8 cellular contexts compared by ENCODE assay signal in the genomic region with DNA sequence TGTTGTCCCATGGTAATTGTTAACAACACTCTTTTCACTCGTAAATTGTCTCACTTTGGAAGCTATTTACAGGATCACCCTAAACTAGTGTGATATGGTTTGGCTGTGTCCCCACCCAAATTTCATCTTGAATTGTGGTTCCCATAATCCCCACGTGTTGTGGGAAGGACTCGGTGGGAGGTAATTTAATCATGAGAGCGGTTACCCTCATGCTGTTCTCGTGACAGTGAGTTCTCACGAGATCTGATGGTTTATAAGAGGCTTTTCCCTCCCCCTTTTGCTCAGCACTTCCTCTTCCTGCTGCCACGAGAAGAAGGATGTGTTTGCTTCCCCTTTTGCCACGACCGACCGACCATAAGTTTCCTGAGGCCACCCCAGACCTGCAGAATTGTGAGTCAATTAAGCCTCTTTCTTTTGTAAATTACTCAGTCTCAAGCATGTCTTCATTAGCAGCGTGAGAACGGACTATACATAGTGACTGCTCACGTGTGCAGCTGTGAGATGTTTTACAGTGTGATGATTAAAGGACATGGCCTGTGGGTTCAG. TPM values are rescaled to one million over a fixed set of nuclear protein-coding genes. Genes with fewer than 3 reads are reported as not detected.
DNase-seq lines count a peak whose midpoint lies in the region; ATAC-seq, FAIRE-seq and TF ChIP-seq lines count a peak whose summit lies in the region.

No MANE protein-coding gene starts in this region.

- no peak overlapping the region for H3K4me3 ChIP-seq in cardiac fibroblast (replicated peaks in 1 of 2; ENCODE audit: low read depth in 2 of 2, low read length in 2 of 2)
- H3K4me3 ChIP-seq in neutrophil (ENCODE audit: low read depth in 1 of 2, low read length in 1 of 2) = no peak overlapping the region

- peaks cover 3 to 8% of the 10 kb centered on the region in 2 experiments for H3K4me1 ChIP-seq in neutrophil (ENCODE audit: control insufficient read depth in 1 of 2, insufficient read depth in 1 of 2, low read depth in 1 of 2, low read length in 1 of 2)

- intact Hi-C loops in activated CD4-positive, alpha-beta T cell treated with anti-CD3 and anti-CD28 coated beads, Interleukin-2, amount 10 ng/mL, durations not matched to agents 24 days and 14 days (cut with micrococcal nuclease) = no loop called here

- H3K27me3 Mint-ChIP-seq in activated CD4-positive, alpha-beta T cell treated with anti-CD3 and anti-CD28 coated beads, Interleukin-2, amount 10 ng/mL, durations not matched to agents 24 days and 14 days = peaks cover 2% of the 10 kb centered on the region

- H3K27me3 ChIP-seq in neutrophil = no peaks in the 10 kb centered on the region

- H3K9me3 Mint-ChIP-seq in activated CD4-positive, alpha-beta T cell treated with anti-CD3 and anti-CD28 coated beads, Interleukin-2, amount 10 ng/mL, durations not matched to agents 24 days and 14 days = no peaks in the 10 kb centered on the region

- H3K9me3 ChIP-seq in neutrophil = no peaks in the 10 kb centered on the region

- no peak for TF ChIP-seq CTCF in cardiac fibroblast (IDR thresholded peaks at IDR 0.05; ENCODE audit: low read depth, low read length)
- no peak for TF ChIP-seq CTCF in neutrophil (IDR thresholded peaks at IDR 0.05)

- FAIRE-seq in urothelium cell line (lab: Jason Lieb, UNC) = no peak

- no peaks in the 10 kb centered on the region for H3K36me3 ChIP-seq in neutrophil

- peak overlapping the region; percentile 49 for H3K27ac ChIP-seq in neutrophil

- H3K4me3 Mint-ChIP-seq in activated CD4-positive, alpha-beta T cell treated with anti-CD3 and anti-CD28 coated beads, Interleukin-2, amount 10 ng/mL, durations not matched to agents 24 days and 14 days = peak overlapping the region; percentile 61

- H3K4me1 Mint-ChIP-seq in activated CD4-positive, alpha-beta T cell treated with anti-CD3 and anti-CD28 coated beads, Interleukin-2, amount 10 ng/mL, durations not matched to agents 24 days and 14 days = peaks cover 2% of the 10 kb centered on the region

- ATAC-seq in GM21576 (IDR thresholded peaks at IDR 0.05; ENCODE audit: unreplicated experiment) = no peak

- H3K36me3 Mint-ChIP-seq in activated CD4-positive, alpha-beta T cell treated with anti-CD3 and anti-CD28 coated beads, Interleukin-2, amount 10 ng/mL, durations not matched to agents 24 days and 14 days (ENCODE audit: low read depth) = no peaks in the 10 kb centered on the region

- no peak overlapping the region for H3K27ac Mint-ChIP-seq in activated CD4-positive, alpha-beta T cell treated with anti-CD3 and anti-CD28 coated beads, Interleukin-2, amount 10 ng/mL, durations not matched to agents 24 days and 14 days

- no peak for DNase-seq in activated CD4-positive, alpha-beta T cell treated with anti-CD3 and anti-CD28 coated beads, Interleukin-2, amount 10 ng/mL, durations not matched to agents 24 days and 14 days
- DNase-seq in activated CD4-positive, alpha-beta T cell treated with anti-CD3 and anti-CD28 coated beads, Interleukin-2, amount 50 U/mL, for 4 hours = no peak
- peak; percentile 67 for DNase-seq in NOMO-1 treated with dmso at 0.1 percent for 144 hours (lab: John Stamatoyannopoulos, UW; ENCODE audit: unreplicated experiment)
- DNase-seq in cardiac fibroblast (ENCODE audit: low read depth in 2 of 2) = peak; percentile 23 to 31
- DNase-seq in HCEC 1CT = no peak
- DNase-seq in urothelium cell line (ENCODE audit: low spot score) = no peak

RNA-seq across cellular contexts. Expression of a gene that starts 34.4 kb away (rescaled TPM):
- total RNA-seq in activated CD4-positive, alpha-beta T cell treated with anti-CD3 and anti-CD28 coated beads, Interleukin-2, amount 10 ng/mL, durations not matched to agents 24 days and 14 days = 0.02 TPM in 1 of 2 replicates, not detected in the other

RNA-seq across cellular contexts. Expression of a gene that starts 42.3 kb away (rescaled TPM):
- 7.2 and 7.3 TPM in 2 replicates for total RNA-seq in activated CD4-positive, alpha-beta T cell treated with anti-CD3 and anti-CD28 coated beads, Interleukin-2, amount 10 ng/mL, durations not matched to agents 24 days and 14 days

Comparison
In these comparisons a context has a peak if more than half of its experiments do, and no peak if none do; other contexts are left out.
1. DNase-seq: peak in NOMO-1 treated with dmso at 0.1 percent for 144 hours (single experiment) and cardiac fibroblast (2 of 2); none in activated CD4-positive, alpha-beta T cell treated with anti-CD3 and anti-CD28 coated beads, Interleukin-2, amount 10 ng/mL, durations not matched to agents 24 days and 14 days (single experiment), activated CD4-positive, alpha-beta T cell treated with anti-CD3 and anti-CD28 coated beads, Interleukin-2, amount 50 U/mL, for 4 hours (0 of 2), HCEC 1CT (single experiment) and urothelium cell line (single experiment).